In the genomic region with DNA sequence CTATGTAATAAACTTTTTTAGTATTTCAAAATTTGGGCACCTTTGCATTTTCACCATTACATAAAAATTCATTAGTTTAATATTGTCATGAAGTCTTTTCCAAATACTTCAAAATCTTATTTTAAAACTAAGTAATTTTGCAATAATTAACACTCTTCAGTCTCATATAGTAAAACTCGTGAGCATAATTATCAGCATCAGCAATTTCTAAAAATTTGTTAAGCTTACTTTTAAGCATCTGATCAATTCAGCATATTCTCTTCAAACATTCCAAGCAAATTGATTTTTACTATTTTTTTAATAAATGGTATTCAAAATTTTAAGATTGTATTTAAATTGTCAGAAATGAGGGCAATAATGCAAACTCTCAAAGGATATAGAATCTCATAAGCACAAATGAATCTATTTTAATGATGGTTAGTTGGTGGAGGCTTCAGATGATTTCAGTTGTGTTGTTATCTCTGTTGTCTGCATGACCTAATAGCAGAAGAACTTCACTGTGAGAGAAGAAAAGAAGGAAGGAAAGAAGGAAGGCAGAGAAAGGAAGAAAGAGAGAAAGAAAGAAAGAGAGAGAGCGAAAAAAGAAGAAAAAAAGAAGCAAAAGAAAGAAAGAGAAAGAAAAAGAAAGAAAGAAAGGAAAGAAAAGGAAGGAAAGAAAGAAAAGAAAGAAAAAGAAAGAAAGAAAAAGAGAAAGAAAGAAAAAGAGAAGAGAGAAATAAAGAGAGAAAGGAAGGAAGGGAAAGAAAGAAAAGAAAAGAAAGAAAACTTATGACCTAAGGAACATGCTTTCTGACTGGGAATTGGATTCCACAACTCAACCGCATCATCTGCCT, we compare ENCODE assay signal across 25 cellular contexts.
"Had no signal": no experiment of that assay in that cellular context is flagged by ENCODE, and none has a peak within 500 bp of the region (broad histone marks: within the 10 kb centered on the region; RNA-seq: fewer than 3 reads in every experiment).

No MANE protein-coding gene starts in this region.

- H3K27me3 ChIP-seq: breast epithelium had no signal

- H3K27ac ChIP-seq: breast epithelium, coronary artery, SK-N-MC had no signal

- H3K27me3 Mint-ChIP-seq: activated CD4-positive, alpha-beta memory T cell treated with anti-CD3 and anti-CD28 coated beads for 36 hours; activated CD4-positive, alpha-beta T cell treated with anti-CD3 and anti-CD28 coated beads, Interleukin-2, amount 10 ng/mL, durations not matched to agents 7 days and 5 days; activated naive CD8-positive, alpha-beta T cell treated with anti-CD3 and anti-CD28 coated beads, Interleukin-2, amount 10 ng/mL, durations not matched to agents 7 days and 5 days; T-helper 17 cell had no signal

- H3K4me3 Mint-ChIP-seq: activated CD4-positive, alpha-beta memory T cell treated with anti-CD3 and anti-CD28 coated beads for 36 hours; activated CD4-positive, alpha-beta T cell treated with anti-CD3 and anti-CD28 coated beads, Interleukin-2, amount 10 ng/mL, durations not matched to agents 7 days and 5 days; activated naive CD4-positive, alpha-beta T cell treated with anti-CD3 and anti-CD28 coated beads, Interleukin-2, amount 10 ng/mL, durations not matched to agents 7 days and 5 days; activated naive CD8-positive, alpha-beta T cell treated with anti-CD3 and anti-CD28 coated beads, Interleukin-2, amount 10 ng/mL, durations not matched to agents 7 days and 5 days; activated T-cell treated with anti-CD3 and anti-CD28 coated beads, Interleukin-2, amount 50 U/mL, for 72 hours; T-helper 17 cell had no signal

- H3K4me1 Mint-ChIP-seq: activated CD4-positive, alpha-beta T cell treated with anti-CD3 and anti-CD28 coated beads, Interleukin-2, amount 10 ng/mL, durations not matched to agents 7 days and 5 days; activated naive CD4-positive, alpha-beta T cell treated with anti-CD3 and anti-CD28 coated beads, Interleukin-2, amount 10 ng/mL, durations not matched to agents 7 days and 5 days; activated naive CD8-positive, alpha-beta T cell treated with anti-CD3 and anti-CD28 coated beads, Interleukin-2, amount 10 ng/mL, durations not matched to agents 7 days and 5 days; T-helper 17 cell had no signal

- H3K9me3 ChIP-seq: breast epithelium had no signal

- H3K36me3 Mint-ChIP-seq: activated CD4-positive, alpha-beta memory T cell treated with anti-CD3 and anti-CD28 coated beads for 36 hours; activated naive CD4-positive, alpha-beta T cell treated with anti-CD3 and anti-CD28 coated beads, Interleukin-2, amount 10 ng/mL, durations not matched to agents 7 days and 5 days; activated naive CD8-positive, alpha-beta T cell treated with anti-CD3 and anti-CD28 coated beads, Interleukin-2, amount 10 ng/mL, durations not matched to agents 7 days and 5 days had no signal

- H3K36me3 ChIP-seq: breast epithelium had no signal

- H3K27ac Mint-ChIP-seq: activated CD4-positive, alpha-beta memory T cell treated with anti-CD3 and anti-CD28 coated beads for 36 hours; activated CD4-positive, alpha-beta T cell treated with anti-CD3 and anti-CD28 coated beads, Interleukin-2, amount 10 ng/mL, durations not matched to agents 7 days and 5 days; activated naive CD4-positive, alpha-beta T cell treated with anti-CD3 and anti-CD28 coated beads, Interleukin-2, amount 10 ng/mL, durations not matched to agents 7 days and 5 days; activated naive CD8-positive, alpha-beta T cell treated with anti-CD3 and anti-CD28 coated beads, Interleukin-2, amount 10 ng/mL, durations not matched to agents 7 days and 5 days; activated T-cell treated with anti-CD3 and anti-CD28 coated beads, Interleukin-2, amount 50 U/mL, for 72 hours; activated T-helper 2 cell treated with anti-CD3 and anti-CD28 coated beads, Interferon-gamma antibody, Interleukin-2, Interleukin-4, amounts not matched to agents 10 μg/mL and 5 μg/mL and 100 μg/mL, durations not matched to agents 14 hours and 24 hours and 36 hours; T-helper 17 cell had no signal

- ATAC-seq: activated T-cell treated with anti-CD3 and anti-CD28 coated beads, Interleukin-2, amount 50 U/mL, for 72 hours; Right ventricle myocardium inferior; T-helper 17 cell had no signal

- H3K4me1 ChIP-seq: breast epithelium had no signal

- DNase-seq: activated CD4-positive, alpha-beta memory T cell treated with anti-CD3 and anti-CD28 coated beads for 36 hours; activated CD4-positive, alpha-beta T cell treated with anti-CD3 and anti-CD28 coated beads, Interleukin-2, amount 10 ng/mL, durations not matched to agents 7 days and 5 days; activated CD4-positive, CD25-positive, alpha-beta regulatory T cell; activated CD8-positive, alpha-beta memory T cell treated with anti-CD3 and anti-CD28 coated beads, Interleukin-2, amount 50 U/mL, for 4 hours; activated gamma-delta T cell treated with Interleukin-2 at 50 U/mL for 16 hours; activated naive CD4-positive, alpha-beta T cell treated with anti-CD3 and anti-CD28 coated beads, Interleukin-2, amount 10 ng/mL, durations not matched to agents 7 days and 5 days; activated naive CD8-positive, alpha-beta T cell treated with anti-CD3 and anti-CD28 coated beads, Interleukin-2, amount 10 ng/mL, durations not matched to agents 7 days and 5 days; activated T-cell treated with anti-CD3 and anti-CD28 coated beads, Interleukin-2, amount 50 U/mL, for 72 hours; aorta; caudate nucleus; NCI-H1092; NCI-H1417 treated with DMSO at 0.1 percent for 48 hours; NCI-H1694; NCI-H2029; NCI-H345; NCI-H510A; NCI-H82; T-helper 17 cell; T-helper 9 cell had no signal

- FAIRE-seq: TTC549 had no signal

- H3K4me3 ChIP-seq: breast epithelium, coronary artery, SK-N-MC had no signal
